ENCODE assay signal across 15 cellular contexts in genomic region chr10:119619215-119619614, GRCh38.
"Had no signal": no experiment of that assay in that cellular context is flagged by ENCODE, and none has a peak within 500 bp of the region (broad histone marks: within the 10 kb centered on the region; RNA-seq: fewer than 3 reads in every experiment).

No MANE protein-coding gene starts in this region.

- H3K9me3 ChIP-seq: prostate gland, testis, upper lobe of right lung had no signal

- H3K4me3 ChIP-seq: prostate gland, testis, upper lobe of right lung had no signal

- DNase-seq: activated CD4-positive, alpha-beta memory T cell treated with anti-CD3 and anti-CD28 coated beads, Interleukin-2, amount 10 ng/mL, durations not matched to agents 7 days and 5 days; activated CD4-positive, alpha-beta T cell treated with anti-CD3 and anti-CD28 coated beads for 36 hours; activated gamma-delta T cell; activated T-cell treated with anti-CD3 and anti-CD28 coated beads, Interleukin-2, amount 50 U/mL, for 48 hours; amygdala; brain microvascular endothelial cell; effector CD8-positive, alpha-beta T cell; occipital lobe; stimulated activated CD4-positive, alpha-beta T cell treated with anti-CD3 and anti-CD28 coated beads, Interleukin-4, amount 100 ng/mL, for 1 hour; stimulated activated CD8-positive, alpha-beta memory T cell treated with anti-CD3 and anti-CD28 coated beads, Interleukin-4, amount 100 ng/mL, for 48 hours; stimulated activated naive CD8-positive, alpha-beta T cell treated with anti-CD3 and anti-CD28 coated beads, Interleukin-15, Interleukin-2, amounts not matched to agents 100 U/mL and 50 U/mL, for 24 hours; T-helper 9 cell; testis; upper lobe of right lung had no signal

- H3K27me3 ChIP-seq: brain microvascular endothelial cell, testis, upper lobe of right lung had no signal

- H3K27ac ChIP-seq: brain microvascular endothelial cell, upper lobe of right lung had no signal

- H3K36me3 ChIP-seq: brain microvascular endothelial cell, prostate gland, upper lobe of right lung had no signal

- H3K4me1 ChIP-seq: prostate gland, upper lobe of right lung had no signal
